ENCODE assay signal across 8 cellular contexts in genomic region chr13:109145631-109146030, GRCh38.
DNase-seq lines count a peak whose midpoint lies in the region; ATAC-seq and TF ChIP-seq lines count a peak whose summit lies in the region.

No MANE protein-coding gene starts in this region.

- no peaks in the 10 kb centered on the region for H3K4me1 Mint-ChIP-seq in effector memory CD8-positive, alpha-beta T cell (ENCODE audit: low read depth in 2 of 2)

- no peak overlapping the region for H3K4me3 ChIP-seq in ACC112 (ENCODE audit: low read depth, low read length)
- H3K4me3 ChIP-seq in GM12864 (ENCODE audit: low read depth, low read length), result no peak overlapping the region
- H3K4me3 ChIP-seq in HCT116 (replicated peaks in 1 of 2; ENCODE audit: low read depth in 1 of 2, low read length in 2 of 2), result no peak overlapping the region
- H3K4me3 ChIP-seq in LNCaP clone FGC (ENCODE audit: low read depth, low read length), result no peak overlapping the region
- H3K4me3 ChIP-seq in ovary, result no peak overlapping the region

- no peaks in the 10 kb centered on the region for H4K20me1 ChIP-seq in HCT116 (ENCODE audit: insufficient read depth)

- ATAC-seq in HCT116, result peak; percentile 84
- no peak for ATAC-seq in effector memory CD8-positive, alpha-beta T cell (replicated peaks)

- peak overlapping the region; percentile 30 for H3K4me2 ChIP-seq in HCT116 (ENCODE audit: low read length)

- TF ChIP-seq RAD21 in HCT116 (IDR thresholded peaks at IDR 0.05; ENCODE audit: low read depth), result peak; percentile 92

- H3K36me3 ChIP-seq in ACC112 (ENCODE audit: insufficient read depth, low read length) (no peaks in the 10 kb centered on the region), HCT116 (ENCODE audit: control insufficient read depth in 1 of 2, insufficient read depth in 2 of 2, low read length in 2 of 2) (no peaks in the 10 kb centered on the region), ovary (no peaks in the 10 kb centered on the region)

- H3K9me2 ChIP-seq in HCT116 (ENCODE audit: insufficient read depth), result no peaks in the 10 kb centered on the region

- H3K9ac ChIP-seq in HCT116 (ENCODE audit: low read length), result 0 out of 2 replicates have a peak overlapping the region, but pooled peaks have one; percentile 10

- no peak overlapping the region for H3K27ac Mint-ChIP-seq in effector memory CD8-positive, alpha-beta T cell

- WGBS in ovary, 3 donors, result 2 to 9% (median 5%) methylated on average over 4 of the region's 4 CpGs

- H3K4me1 ChIP-seq in ACC112 (ENCODE audit: control insufficient read depth, insufficient read depth, low read length, unreplicated experiment), result peaks cover 14% of the 10 kb centered on the region
- H3K4me1 ChIP-seq in HCT116 (ENCODE audit: control insufficient read depth in 1 of 2, insufficient read depth in 2 of 2, low read length in 2 of 2), result peaks cover 3 to 41% of the 10 kb centered on the region in 2 experiments; a peak in 3 of 4 replicates
- H3K4me1 ChIP-seq in ovary (ENCODE audit: insufficient read depth), result peaks cover 2% of the 10 kb centered on the region

- TF ChIP-seq POLR2A in HCT116 (IDR thresholded peaks at IDR 0.05; ENCODE audit: borderline replicate concordance, extremely low read depth, insufficient read depth, insufficient read length) (no peak), ovary (IDR thresholded peaks at IDR 0.05) (no peak)

- DNase-seq in GM12864 (ENCODE audit: low read depth), result no peak
- peak; percentile 58 for DNase-seq in HCT116 (ENCODE audit: low read depth, low spot score)
- no peak for DNase-seq in LNCaP clone FGC (ENCODE audit: low read depth)
- peak; percentile 61 for DNase-seq in SK-N-DZ (ENCODE audit: low spot score)
- DNase-seq in fibroblast of the conjunctiva (ENCODE audit: low read depth), result peak; percentile 67
- peak in 3 of 5 donors; percentile 27 to 36 (median 35) for DNase-seq in ovary
- DNase-seq in effector memory CD8-positive, alpha-beta T cell, result no peak

- RAD21 ChIA-PET in HCT116 (lab: Charles Lee; ENCODE audit: low non-redundant PET in 1 of 2, low total read pairs in 2 of 2, uncharacterized antibody in 2 of 2, unreplicated experiment in 2 of 2), result no interaction called here

- H3K79me2 ChIP-seq in ACC112 (ENCODE audit: control insufficient read depth, insufficient read depth, low read length, unreplicated experiment) (no peaks in the 10 kb centered on the region), HCT116 (ENCODE audit: insufficient read depth, low read length) (no peaks in the 10 kb centered on the region)

- no peaks in the 10 kb centered on the region; the same call in 1 of the 2 replicates for H3K27me3 ChIP-seq in ACC112 (ENCODE audit: insufficient read depth, low read length)
- no peaks in the 10 kb centered on the region for H3K27me3 ChIP-seq in HCT116 (ENCODE audit: insufficient read depth, low read length)
- H3K27me3 ChIP-seq in ovary, result no peaks in the 10 kb centered on the region

- H3K36me3 Mint-ChIP-seq in effector memory CD8-positive, alpha-beta T cell (ENCODE audit: insufficient read depth), result no peaks in the 10 kb centered on the region

- CTCF ChIA-PET in HCT116 (lab: Charles Lee), result interaction anchor here (1.0 to 2.3 kb wide), 5 partner anchors 10 to 602 kb away, joined by 3 to 12 read pairs (median 5); no protein-coding TSS in a partner anchor

- TF ChIP-seq EP300 in ovary (IDR thresholded peaks at IDR 0.05), result no peak

- H3K9me3 ChIP-seq in HCT116 (ENCODE audit: control insufficient read depth in 1 of 2, insufficient read depth in 1 of 2, low read depth in 1 of 2, low read length in 2 of 2), result no peaks in the 10 kb centered on the region
- no peaks in the 10 kb centered on the region for H3K9me3 ChIP-seq in ovary

- intact Hi-C loops in HCT116 (cut with micrococcal nuclease) (loop anchor here (2.0 to 10.0 kb wide), 6 partner anchors 112 to 962 kb away; no protein-coding TSS in a partner anchor), ovary (cut with DNase I) (loop anchor here in 3 of 4 donors (5.0 to 10.0 kb wide), 4 partner anchors 637 to 962 kb away; partner anchors contain the start of gene IRS2 (in 1 of the 3))

- POLR2A ChIA-PET in HCT116 (lab: Charles Lee), result interaction anchor here (1.1 to 1.2 kb wide), 2 partner anchors 124 to 127 kb away, joined by 3 read pairs; no protein-coding TSS in a partner anchor

- TF ChIP-seq CTCF in GM12864 (IDR thresholded peaks at IDR 0.05; ENCODE audit: low read depth, low read length, missing control alignments) (peak; percentile 76), HCT116 (IDR thresholded peaks at IDR 0.05 in 2 of 3, conservative IDR thresholded peaks at IDR 0.05 in 1 of 3; ENCODE audit: borderline replicate concordance in 1 of 3, insufficient read depth in 1 of 3, low read depth in 2 of 3, low read length in 2 of 3) (peak; percentile 68 to 93 (median 86); a peak in 5 of 6 replicates), LNCaP clone FGC (IDR thresholded peaks at IDR 0.05; ENCODE audit: control insufficient read depth, extremely low read depth, insufficient read depth) (peak; percentile 73), ovary (IDR thresholded peaks at IDR 0.05) (peak in 1 of 3 donors; percentile 74)

- H2AFZ ChIP-seq in ACC112 (ENCODE audit: low read length, unreplicated experiment) (no peak overlapping the region), HCT116 (ENCODE audit: low read depth, low read length, poor library complexity, severe bottlenecking) (peak overlapping the region; percentile 75)

- H3K27ac ChIP-seq in ACC112 (ENCODE audit: low read depth, low read length) (peak overlapping the region; percentile 67), HCT116 (ENCODE audit: low read depth, low read length) (no peak overlapping the region), ovary (no peak overlapping the region)

- no TSS peak for BruUV-seq in HCT116 (replicated peaks; lab: Mats Ljungman, UMichigan)

- no peak overlapping the region for H3K4me3 Mint-ChIP-seq in effector memory CD8-positive, alpha-beta T cell

- H3K9me3 Mint-ChIP-seq in effector memory CD8-positive, alpha-beta T cell, result peaks cover 0 to 2% of the 10 kb centered on the region in 2 donors

- peaks cover 0 to 20% of the 10 kb centered on the region in 2 donors for H3K27me3 Mint-ChIP-seq in effector memory CD8-positive, alpha-beta T cell

TF ChIP-seq in HCT116, 20 proteins besides CTCF, POLR2A, EP300 and RAD21:
- TF ChIP-seq POLR2AphosphoS5 (IDR thresholded peaks at IDR 0.05; ENCODE audit: low read depth, low read length) (no peak), CBX3 (IDR thresholded peaks at IDR 0.05; ENCODE audit: low read depth) (no peak), TCF7L2 (IDR thresholded peaks at IDR 0.05; ENCODE audit: borderline replicate concordance, extremely low read depth, insufficient read depth, insufficient read length) (no peak), SP1 (IDR thresholded peaks at IDR 0.05; ENCODE audit: low read depth) (no peak), SRF (IDR thresholded peaks at IDR 0.05; ENCODE audit: low read depth) (no peak), SIN3A (IDR thresholded peaks at IDR 0.05; ENCODE audit: low read depth) (no peak), ZBTB33 (IDR thresholded peaks at IDR 0.05; ENCODE audit: extremely low read depth, insufficient replicate concordance, low read length) (no peak), JUND (IDR thresholded peaks at IDR 0.05) (no peak), YY1 (IDR thresholded peaks at IDR 0.05; ENCODE audit: extremely low read depth, insufficient replicate concordance, low read depth, low read length) (no peak), MAX (IDR thresholded peaks at IDR 0.05) (no peak), ZFX (IDR thresholded peaks at IDR 0.05) (no peak), ZNF274 (IDR thresholded peaks at IDR 0.05; ENCODE audit: low read depth, low read length) (no peak), FOSL1 (IDR thresholded peaks at IDR 0.05; ENCODE audit: low read depth) (no peak), EGR1 (IDR thresholded peaks at IDR 0.05; ENCODE audit: low read depth) (no peak)

Comparison
In these comparisons a context has a peak if more than half of its experiments do, and no peak if none do; other contexts are left out.
1. DNase-seq: peak in HCT116 (single experiment), SK-N-DZ (single experiment), fibroblast of the conjunctiva (single experiment) and ovary (3 of 5); none in GM12864 (single experiment), LNCaP clone FGC (single experiment) and effector memory CD8-positive, alpha-beta T cell (0 of 3).